17 cellular contexts compared by ENCODE assay signal in the genomic region with DNA sequence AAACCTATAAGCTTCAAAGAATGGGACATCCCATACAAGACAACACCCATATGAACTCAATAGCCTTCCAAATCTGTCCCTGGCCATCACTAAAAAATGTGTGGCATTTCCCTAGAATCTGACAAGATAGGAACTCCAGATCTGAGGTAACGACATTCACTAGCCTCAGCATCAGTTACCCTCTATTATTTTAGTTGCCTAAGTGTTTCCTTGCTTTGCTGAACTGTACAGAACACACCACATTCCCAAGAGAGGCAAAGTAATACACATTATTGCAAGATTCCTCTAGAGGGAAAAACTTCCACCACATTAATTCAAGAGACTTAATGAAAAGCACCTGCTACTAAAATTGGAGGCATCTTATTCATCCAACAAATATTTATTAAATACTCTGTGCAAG. TPM values are rescaled to one million over a fixed set of nuclear protein-coding genes. Genes with fewer than 3 reads are reported as not detected.
DNase-seq lines count a peak whose midpoint lies in the region; ATAC-seq and TF ChIP-seq lines count a peak whose summit lies in the region.
"Had no signal": no experiment of that assay in that cellular context is flagged by ENCODE, and none has a peak within 500 bp of the region (broad histone marks: within the 10 kb centered on the region; RNA-seq: fewer than 3 reads in every experiment).

No MANE protein-coding gene starts in this region.

- peaks cover 11% of the 10 kb centered on the region for H3K79me1 ChIP-seq in mesendoderm (ENCODE audit: low read length)

- no peak overlapping the region for H3K23ac ChIP-seq in mesendoderm (ENCODE audit: low read length)

- H4K5ac ChIP-seq in mesendoderm (ENCODE audit: low read length): no peak overlapping the region

- WGBS in mesendoderm (ENCODE audit: extremely low coverage, insufficient coverage, low lambda C conversion rate): no CpG with 5 or more reads among the region's 1 CpG

- no peak overlapping the region for H2BK5ac ChIP-seq in mesendoderm (ENCODE audit: low read length)

- no peak overlapping the region for H3K9ac ChIP-seq in mesendoderm (ENCODE audit: low read length)

- no peak overlapping the region for H3K4me2 ChIP-seq in mesendoderm (ENCODE audit: low read length)
- H3K4me2 ChIP-seq: PC-9 had no signal

- no peak overlapping the region for H2BK120ac ChIP-seq in mesendoderm (ENCODE audit: low read depth, low read length)

- peak; percentile 92 for DNase-seq in AG10803 (ENCODE audit: low read depth)
- DNase-seq in GM04503 (ENCODE audit: low read depth): peak; percentile 52
- DNase-seq in endothelial cell (ENCODE audit: low spot score): no peak
- DNase-seq in mesendoderm: peak; percentile 39
- DNase-seq in stimulated activated naive B cell treated with anti-CD40 and anti-IgM and Interleukin-4, amounts not matched to agents 10 μg/mL and 1 μg/mL and 100 μg/mL, for 72 hours: no peak
- DNase-seq in DMS153 treated with DMSO at 0.1 percent for 48 hours (lab: John Stamatoyannopoulos, UW; ENCODE audit: unreplicated experiment): no peak
- DNase-seq: Caco-2; CD4-positive, CD25-positive, alpha-beta regulatory T cell; DMS153; MG63; NCI-H1092; NCI-H146; NCI-H2081; NCI-H510A treated with DMSO at 0.1 percent for 48 hours; PC-9; SJCRH30 had no signal

- no peak overlapping the region for H3K18ac ChIP-seq in mesendoderm (ENCODE audit: low read length)

- H4K8ac ChIP-seq in mesendoderm (ENCODE audit: low read depth, low read length): no peak overlapping the region

- no peaks in the 10 kb centered on the region for H3K4me1 ChIP-seq in mesendoderm (ENCODE audit: control insufficient read depth, low read depth, low read length)
- H3K4me1 ChIP-seq: Caco-2, SJCRH30 had no signal

- H3K36me3 Mint-ChIP-seq in endothelial cell (ENCODE audit: low read depth, unreplicated experiment): peaks cover 19% of the 10 kb centered on the region
- H3K36me3 Mint-ChIP-seq in stimulated activated naive B cell treated with anti-CD40 and anti-IgM and Interleukin-4, amounts not matched to agents 10 μg/mL and 1 μg/mL and 100 μg/mL, for 72 hours: peaks cover 25 to 52% of the 10 kb centered on the region in 2 donors

- H3K56ac ChIP-seq in mesendoderm (ENCODE audit: low read length): no peak overlapping the region

- peaks cover 74% of the 10 kb centered on the region for H3K79me2 ChIP-seq in mesendoderm (ENCODE audit: control insufficient read depth, insufficient read depth, low read length)

- H3K4me1 Mint-ChIP-seq in endothelial cell (ENCODE audit: unreplicated experiment): peaks cover 20% of the 10 kb centered on the region
- peaks cover 16 to 41% of the 10 kb centered on the region in 2 donors for H3K4me1 Mint-ChIP-seq in stimulated activated naive B cell treated with anti-CD40 and anti-IgM and Interleukin-4, amounts not matched to agents 10 μg/mL and 1 μg/mL and 100 μg/mL, for 72 hours

- H2AK5ac ChIP-seq in mesendoderm (ENCODE audit: low read length): no peak overlapping the region

- TF ChIP-seq CTCF in AG10803 (conservative IDR thresholded peaks at IDR 0.05; ENCODE audit: low read length) (no peak), endothelial cell (IDR thresholded peaks at IDR 0.05; ENCODE audit: unreplicated experiment) (no peak)

- H3K9me3 Mint-ChIP-seq in endothelial cell (ENCODE audit: unreplicated experiment): no peaks in the 10 kb centered on the region
- H3K9me3 Mint-ChIP-seq in stimulated activated naive B cell treated with anti-CD40 and anti-IgM and Interleukin-4, amounts not matched to agents 10 μg/mL and 1 μg/mL and 100 μg/mL, for 72 hours: no peaks in the 10 kb centered on the region
- H3K9me3 Mint-ChIP-seq: CD4-positive, CD25-positive, alpha-beta regulatory T cell had no signal

- H3K27ac ChIP-seq in mesendoderm (ENCODE audit: low read depth, low read length): no peak overlapping the region
- H3K27ac ChIP-seq: PC-9, SJCRH30 had no signal

- H3K4me3 ChIP-seq in AG10803 (ENCODE audit: low read length) (no peak overlapping the region), mesendoderm (ENCODE audit: low read length) (no peak overlapping the region)
- H3K4me3 ChIP-seq: MG63, PC-9, SJCRH30 had no signal

- H3K27me3 Mint-ChIP-seq in endothelial cell (ENCODE audit: unreplicated experiment): peaks cover 5% of the 10 kb centered on the region
- H3K27me3 Mint-ChIP-seq in stimulated activated naive B cell treated with anti-CD40 and anti-IgM and Interleukin-4, amounts not matched to agents 10 μg/mL and 1 μg/mL and 100 μg/mL, for 72 hours: no peaks in the 10 kb centered on the region
- H3K27me3 Mint-ChIP-seq: CD4-positive, CD25-positive, alpha-beta regulatory T cell had no signal

- peak overlapping the region; percentile 52 for H3K4me3 Mint-ChIP-seq in endothelial cell (ENCODE audit: unreplicated experiment)
- no peak overlapping the region for H3K4me3 Mint-ChIP-seq in stimulated activated naive B cell treated with anti-CD40 and anti-IgM and Interleukin-4, amounts not matched to agents 10 μg/mL and 1 μg/mL and 100 μg/mL, for 72 hours

- no peak overlapping the region for H3K4ac ChIP-seq in mesendoderm (ENCODE audit: low read depth, low read length)

- H3K36me3 ChIP-seq in mesendoderm (ENCODE audit: control insufficient read depth, insufficient read depth, low read length): peaks cover 5% of the 10 kb centered on the region

- ATAC-seq in HG03097 (IDR thresholded peaks at IDR 0.05; ENCODE audit: low FRiP score, unreplicated experiment): no peak
- ATAC-seq in stimulated activated naive B cell treated with anti-CD40 and anti-IgM and Interleukin-4, amounts not matched to agents 10 μg/mL and 1 μg/mL and 100 μg/mL, for 72 hours (replicated peaks): no peak

- H2BK15ac ChIP-seq in mesendoderm (replicated peaks; ENCODE audit: low read depth): no peak overlapping the region

- no peaks in the 10 kb centered on the region for H3K27me3 ChIP-seq in mesendoderm (ENCODE audit: insufficient read depth, low read length, poor library complexity)
- H3K27me3 ChIP-seq: MG63, SJCRH30 had no signal

- H3K27ac Mint-ChIP-seq in endothelial cell (ENCODE audit: unreplicated experiment): no peak overlapping the region
- H3K27ac Mint-ChIP-seq in stimulated activated naive B cell treated with anti-CD40 and anti-IgM and Interleukin-4, amounts not matched to agents 10 μg/mL and 1 μg/mL and 100 μg/mL, for 72 hours: no peak overlapping the region

RNA-seq across cellular contexts. Expression of a gene that starts 5.0 kb away (rescaled TPM):
- total RNA-seq in endothelial cell (ENCODE audit: unreplicated experiment): 63.0 TPM
- 147 TPM for polyA plus RNA-seq in mesendoderm (2013, experiment 1 of 2)
- 143 TPM for polyA plus RNA-seq in mesendoderm (2013, experiment 2 of 2)

RNA-seq across cellular contexts. Expression of a gene that starts 9.1 kb away (rescaled TPM):
- total RNA-seq in endothelial cell (ENCODE audit: unreplicated experiment): 113 TPM
- polyA plus RNA-seq in mesendoderm (2013, experiment 1 of 2): 181 TPM
- 184 TPM for polyA plus RNA-seq in mesendoderm (2013, experiment 2 of 2)

RNA-seq across cellular contexts. Expression of a gene that starts 46.7 kb away (rescaled TPM):
- 32.1 TPM for total RNA-seq in endothelial cell (ENCODE audit: unreplicated experiment)
- 7.6 TPM for polyA plus RNA-seq in mesendoderm (2013, experiment 1 of 2)
- polyA plus RNA-seq in mesendoderm (2013, experiment 2 of 2): 7.2 TPM

RNA-seq across cellular contexts. Expression of a gene that starts 57.0 kb away (rescaled TPM):
- total RNA-seq in endothelial cell (ENCODE audit: unreplicated experiment): 1.2 TPM
- polyA plus RNA-seq in mesendoderm (2013, experiment 1 of 2): 0.98 TPM
- polyA plus RNA-seq in mesendoderm (2013, experiment 2 of 2): 0.92 TPM

Comparison
In these comparisons a context has a peak if more than half of its experiments do, and no peak if none do; other contexts are left out.
1. DNase-seq: peak in AG10803 (single experiment), GM04503 (single experiment) and mesendoderm (single experiment); none in endothelial cell (single experiment), stimulated activated naive B cell treated with anti-CD40 and anti-IgM and Interleukin-4, amounts not matched to agents 10 μg/mL and 1 μg/mL and 100 μg/mL, for 72 hours (single experiment) and DMS153 treated with DMSO at 0.1 percent for 48 hours (single experiment).